In genomic region chr22:49454726-49455125, GRCh38 we compare ENCODE assay signal across 7 cellular contexts.
"Had no signal": no experiment of that assay in that cellular context is flagged by ENCODE, and none has a peak within 500 bp of the region (broad histone marks: within the 10 kb centered on the region; RNA-seq: fewer than 3 reads in every experiment).

No MANE protein-coding gene starts in this region.

- H2AFZ ChIP-seq: GM23248 had no signal

- H3K4me3 ChIP-seq: GM23248, HAP-1, K562 had no signal

- ATAC-seq: HCT116, K562 had no signal

- H3K9me3 ChIP-seq: HAP-1 had no signal

- H3K4me1 ChIP-seq: HAP-1 had no signal

- H3K36me3 ChIP-seq: HAP-1 had no signal

- H3K27ac ChIP-seq: GM23248 had no signal

- DNase-seq: GM23248, GOT3, H7, IMR-90 had no signal
